ENCODE assay signal across 1 cellular context in genomic region chr1:170010443-170010842, GRCh38.
TF ChIP-seq lines count a peak whose summit lies in the region.

No MANE protein-coding gene starts in this region.

TF ChIP-seq in GM23338, 12 proteins besides CTCF, POLR2A, EP300 and RAD21 (continued from another document):
- no peak for TF ChIP-seq ETS1 (IDR thresholded peaks at IDR 0.05)
- no peak for TF ChIP-seq CREB1 (CRISPR knock-in tag; IDR thresholded peaks at IDR 0.05; ENCODE audit: low read depth)
- TF ChIP-seq JUNB (IDR thresholded peaks at IDR 0.05; ENCODE audit: unreplicated experiment) = no peak
- no peak for TF ChIP-seq STAT1 (IDR thresholded peaks at IDR 0.05; ENCODE audit: unreplicated experiment)
